23 cellular contexts compared by ENCODE assay signal in genomic region chr1:204740354-204740753, GRCh38. TPM values are rescaled to one million over a fixed set of nuclear protein-coding genes. Genes with fewer than 3 reads are reported as not detected.
"Had no signal": no experiment of that assay in that cellular context is flagged by ENCODE, and none has a peak within 500 bp of the region (broad histone marks: within the 10 kb centered on the region; RNA-seq: fewer than 3 reads in every experiment).

No MANE protein-coding gene starts in this region.

- H3K4me2 ChIP-seq: KMS-11, SK-N-SH had no signal

- FAIRE-seq: RCC 7860 had no signal

- H3K27ac ChIP-seq: KMS-11 had no signal

- DNase-seq: IMR-90, Kasumi-1, MM.1S, NCI-H1092 treated with DMSO at 0.1 percent for 48 hours, NCI-H1436, NCI-H187, NCI-H2029, NCI-H2081 treated with DMSO at 0.1 percent for 48 hours, NCI-H2171, NCI-H446, NCI-H510A, NCI-H524 treated with DMSO at 0.1 percent for 48 hours, NCI-H69, NCI-H774, Right ventricle myocardium superior, RPMI8226, SK-N-SH, SW 1271, T-cell had no signal

- ATAC-seq: T-cell had no signal

- H3K9ac ChIP-seq: KMS-11, SK-N-SH had no signal

RNA-seq across cellular contexts. Expression of gene LRRN2, which starts 54.8 kb away (rescaled TPM):
- total RNA-seq: HT-29, IMR-90, SK-MEL-5 had no signal
- polyA plus RNA-seq: IMR-90, SK-N-SH had no signal
